Comparison of ENCODE assay signal across 22 cellular contexts in genomic region chr2:60460577-60461420, GRCh38.
"Had no signal": no experiment of that assay in that cellular context is flagged by ENCODE, and none has a peak within 500 bp of the region (broad histone marks: within the 10 kb centered on the region; RNA-seq: fewer than 3 reads in every experiment).

No MANE protein-coding gene starts in this region.

- H3K27me3 Mint-ChIP-seq: activated B cell treated with CpG ODN at 0.5 μM for 24 hours; activated CD4-positive, alpha-beta T cell treated with anti-CD3 and anti-CD28 coated beads for 36 hours; brain had no signal

- H3K9ac ChIP-seq: parathyroid adenoma had no signal

- H3K27ac Mint-ChIP-seq: activated CD4-positive, alpha-beta T cell treated with anti-CD3 and anti-CD28 coated beads for 36 hours; activated naive CD4-positive, alpha-beta T cell treated with anti-CD3 and anti-CD28 coated beads for 36 hours; activated naive CD8-positive, alpha-beta T cell treated with anti-CD3 and anti-CD28 coated beads, Interleukin-2, amount 10 ng/mL, durations not matched to agents 7 days and 5 days; mesothelial cell of epicardium; natural killer cell had no signal

- H3K27me3 ChIP-seq: foreskin keratinocyte, left lung, upper lobe of left lung had no signal

- DNase-seq: activated B cell treated with CpG ODN at 0.5 μM for 24 hours; activated CD4-positive, alpha-beta T cell treated with anti-CD3 and anti-CD28 coated beads for 36 hours; activated CD4-positive, alpha-beta T cell treated with anti-CD3 and anti-CD28 coated beads, Interleukin-2, amount 50 U/mL, for 4 hours; activated CD8-positive, alpha-beta memory T cell treated with anti-CD3 and anti-CD28 coated beads for 24 hours; activated CD8-positive, alpha-beta memory T cell treated with anti-CD3 and anti-CD28 coated beads, Interleukin-2, amount 50 U/mL, for 48 hours; activated naive CD4-positive, alpha-beta T cell treated with anti-CD3 and anti-CD28 coated beads for 36 hours; activated naive CD8-positive, alpha-beta T cell treated with anti-CD3 and anti-CD28 coated beads, Interleukin-2, amount 10 ng/mL, durations not matched to agents 7 days and 5 days; activated T-cell treated with anti-CD3 and anti-CD28 coated beads, Interleukin-2, amount 50 U/mL, for 4 hours; amniotic stem cell; effector CD8-positive, alpha-beta T cell; foreskin keratinocyte; kidney glomerular epithelial cell; natural killer cell; stimulated activated CD4-positive, alpha-beta T cell treated with anti-CD3 and anti-CD28 coated beads, Interleukin-1b, Interleukin-23, amount 100 ng/mL, for 48 hours; T-helper 9 cell had no signal

- H3K4me1 Mint-ChIP-seq: activated CD4-positive, alpha-beta T cell treated with anti-CD3 and anti-CD28 coated beads for 36 hours; natural killer cell had no signal

- H3K4me3 ChIP-seq: left lung, thoracic aorta, upper lobe of left lung had no signal

- H3K9me3 ChIP-seq: left lung, thoracic aorta, upper lobe of left lung had no signal

- H3K36me3 ChIP-seq: thoracic aorta, upper lobe of left lung had no signal

- ATAC-seq: activated CD4-positive, alpha-beta T cell treated with anti-CD3 and anti-CD28 coated beads for 36 hours; activated T-cell treated with anti-CD3 and anti-CD28 coated beads, Interleukin-2, amount 50 U/mL, for 4 hours; foreskin keratinocyte; left lung; natural killer cell; SK-N-SH treated with all-trans-retinoic acid at 6 μM for 48 hours had no signal

- H3K27ac ChIP-seq: foreskin keratinocyte, left lung, parathyroid adenoma, thoracic aorta, upper lobe of left lung had no signal

- H3K4me3 Mint-ChIP-seq: activated B cell treated with CpG ODN at 0.5 μM for 24 hours; activated CD4-positive, alpha-beta T cell treated with anti-CD3 and anti-CD28 coated beads for 36 hours; activated naive CD4-positive, alpha-beta T cell treated with anti-CD3 and anti-CD28 coated beads for 36 hours; activated naive CD8-positive, alpha-beta T cell treated with anti-CD3 and anti-CD28 coated beads, Interleukin-2, amount 10 ng/mL, durations not matched to agents 7 days and 5 days; activated T-cell treated with anti-CD3 and anti-CD28 coated beads, Interleukin-2, amount 50 U/mL, for 4 hours; mesothelial cell of epicardium; natural killer cell had no signal

- H3K9me3 Mint-ChIP-seq: activated B cell treated with CpG ODN at 0.5 μM for 24 hours; activated naive CD4-positive, alpha-beta T cell treated with anti-CD3 and anti-CD28 coated beads for 36 hours; activated naive CD8-positive, alpha-beta T cell treated with anti-CD3 and anti-CD28 coated beads, Interleukin-2, amount 10 ng/mL, durations not matched to agents 7 days and 5 days; activated T-cell treated with anti-CD3 and anti-CD28 coated beads, Interleukin-2, amount 50 U/mL, for 4 hours; natural killer cell had no signal

- H3K4me1 ChIP-seq: parathyroid adenoma had no signal

- H3K79me2 ChIP-seq: parathyroid adenoma had no signal

- H3K36me3 Mint-ChIP-seq: activated naive CD8-positive, alpha-beta T cell treated with anti-CD3 and anti-CD28 coated beads, Interleukin-2, amount 10 ng/mL, durations not matched to agents 7 days and 5 days; natural killer cell had no signal

- H2AFZ ChIP-seq: parathyroid adenoma had no signal
